In the genomic region with DNA sequence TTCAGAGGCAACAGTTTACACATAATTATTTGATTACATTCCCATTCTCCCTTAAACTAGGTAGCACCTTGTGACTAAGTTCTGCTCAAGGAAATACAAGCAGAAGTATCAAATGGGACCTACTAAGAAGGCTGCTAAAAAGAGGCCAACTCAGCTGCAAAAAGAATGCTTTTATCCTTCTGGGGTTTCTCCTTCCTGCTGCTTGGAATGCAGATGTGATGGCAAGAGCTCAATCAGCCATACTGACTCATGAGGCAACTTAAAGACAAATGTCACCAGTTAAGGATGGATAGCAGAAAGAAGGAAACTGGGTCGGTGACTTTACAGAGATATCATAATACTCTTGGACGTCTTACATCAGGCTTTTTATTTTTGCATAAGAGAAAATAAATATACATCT, we compare ENCODE assay signal across 22 cellular contexts.
"Had no signal": no experiment of that assay in that cellular context is flagged by ENCODE, and none has a peak within 500 bp of the region (broad histone marks: within the 10 kb centered on the region; RNA-seq: fewer than 3 reads in every experiment).

No MANE protein-coding gene starts in this region.

- H3K36me3 ChIP-seq: colonic mucosa, prostate gland, tibial nerve had no signal

- H3K9me3 Mint-ChIP-seq: activated naive CD4-positive, alpha-beta T cell treated with anti-CD3 and anti-CD28 coated beads, Interleukin-2, amount 10 ng/mL, durations not matched to agents 7 days and 5 days; activated T-helper 2 cell treated with anti-CD3 and anti-CD28 coated beads, Interferon-gamma antibody, Interleukin-2, Interleukin-4, amounts not matched to agents 10 μg/mL and 5 μg/mL and 100 μg/mL, durations not matched to agents 14 hours and 24 hours and 36 hours; memory B cell had no signal

- H3K27ac ChIP-seq: body of pancreas, colonic mucosa, hepatocyte, prostate gland, tibial nerve had no signal

- DNase-seq: activated CD4-positive, alpha-beta T cell treated with anti-CD3 and anti-CD28 coated beads, Interleukin-2, amount 50 U/mL, for 48 hours; activated CD4-positive, CD25-positive, alpha-beta regulatory T cell treated with anti-CD3 and anti-CD28 coated beads, Interleukin-2, amount 50 U/mL, for 72 hours; activated naive CD4-positive, alpha-beta T cell treated with anti-CD3 and anti-CD28 coated beads, Interleukin-2, amount 10 ng/mL, durations not matched to agents 7 days and 5 days; activated T-cell treated with anti-CD3 and anti-CD28 coated beads, Interleukin-2, amount 50 U/mL, for 1 hour; body of pancreas; central memory CD4-positive, alpha-beta T cell; colonic mucosa; left ventricle myocardium superior; nephron progenitor cell; occipital lobe; right cardiac atrium; small intestine; stimulated activated CD4-positive, alpha-beta T cell treated with anti-CD3 and anti-CD28 coated beads, Interleukin-4, amount 100 ng/mL, for 4 hours; stimulated activated CD8-positive, alpha-beta memory T cell treated with anti-CD3 and anti-CD28 coated beads, Interleukin-4, amount 100 ng/mL, for 48 hours; stimulated activated naive CD4-positive, alpha-beta T cell treated with Interleukin-2 at 50 U/mL for 16 hours; substantia nigra; T-helper 9 cell had no signal

- ATAC-seq: body of pancreas, left ventricle myocardium superior, right cardiac atrium had no signal

- H3K4me3 ChIP-seq: body of pancreas, colonic mucosa, hepatocyte, prostate gland, tibial nerve had no signal

- H3K27ac Mint-ChIP-seq: activated naive CD4-positive, alpha-beta T cell treated with anti-CD3 and anti-CD28 coated beads, Interleukin-2, amount 10 ng/mL, durations not matched to agents 7 days and 5 days; activated T-helper 2 cell treated with anti-CD3 and anti-CD28 coated beads, Interferon-gamma antibody, Interleukin-2, Interleukin-4, amounts not matched to agents 10 μg/mL and 5 μg/mL and 100 μg/mL, durations not matched to agents 14 hours and 24 hours and 36 hours; memory B cell; nephron progenitor cell had no signal

- H3K27me3 ChIP-seq: body of pancreas, colonic mucosa, hepatocyte, tibial nerve had no signal

- H3K9me3 ChIP-seq: body of pancreas, colonic mucosa, prostate gland, tibial nerve had no signal

- H3K4me3 Mint-ChIP-seq: activated naive CD4-positive, alpha-beta T cell treated with anti-CD3 and anti-CD28 coated beads, Interleukin-2, amount 10 ng/mL, durations not matched to agents 7 days and 5 days; memory B cell; nephron progenitor cell had no signal

- H3K27me3 Mint-ChIP-seq: activated naive CD4-positive, alpha-beta T cell treated with anti-CD3 and anti-CD28 coated beads, Interleukin-2, amount 10 ng/mL, durations not matched to agents 7 days and 5 days; memory B cell had no signal

- H3K4me1 ChIP-seq: body of pancreas, colonic mucosa, prostate gland, tibial nerve had no signal
